ENCODE assay signal across 11 cellular contexts in the genomic region with DNA sequence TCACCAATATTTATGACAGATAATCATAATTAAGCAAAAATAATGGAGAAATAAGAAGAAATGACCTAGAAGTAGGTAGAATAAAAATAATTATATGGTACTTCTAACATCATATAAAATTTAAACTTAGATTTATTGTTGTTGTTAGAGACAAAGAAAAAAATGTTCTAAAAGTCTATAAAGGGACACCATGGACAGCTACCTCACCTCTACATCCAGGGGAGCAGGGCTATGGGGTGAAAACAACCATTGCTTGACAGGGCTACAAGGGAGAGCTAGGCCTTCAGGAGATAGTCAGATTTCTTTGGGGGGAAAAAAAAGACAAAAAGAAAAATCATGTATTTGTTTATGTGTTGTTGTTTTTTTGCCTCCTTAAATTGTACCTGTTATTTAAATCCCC.
"Had no signal": no experiment of that assay in that cellular context is flagged by ENCODE, and none has a peak within 500 bp of the region (broad histone marks: within the 10 kb centered on the region; RNA-seq: fewer than 3 reads in every experiment).

No MANE protein-coding gene starts in this region.

- DNase-seq: GM23248, GOT3, H7, H9, HCEC 1CT, HFFc6 had no signal

- H3K27ac ChIP-seq: GM23248 had no signal

- H3K4me1 ChIP-seq: HAP-1 had no signal

- H3K9ac ChIP-seq: GM23248 had no signal

- ATAC-seq: GM23338, HCT116 had no signal

- H2AFZ ChIP-seq: GM23248, GM23338 had no signal

- H3K4me2 ChIP-seq: GM23338 had no signal

- FAIRE-seq: H1, H54 had no signal

- H3K4me3 ChIP-seq: GM23248, GM23338, HAP-1 had no signal

- H3K9me3 ChIP-seq: HAP-1 had no signal

- H3K36me3 ChIP-seq: HAP-1 had no signal
